16 cellular contexts compared by ENCODE assay signal in genomic region chr9:96638606-96639364, GRCh38.
"Had no signal": no experiment of that assay in that cellular context is flagged by ENCODE, and none has a peak within 500 bp of the region (broad histone marks: within the 10 kb centered on the region; RNA-seq: fewer than 3 reads in every experiment).

No MANE protein-coding gene starts in this region.

- H3K27ac ChIP-seq: dorsolateral prefrontal cortex, right atrium auricular region had no signal

- H3K27ac Mint-ChIP-seq: activated naive CD8-positive, alpha-beta T cell treated with anti-CD3 and anti-CD28 coated beads, Interleukin-2, amount 50 U/mL, for 24 hours; activated T-helper 17 cell treated with anti-CD3 and anti-CD28 coated beads, Interleukin-2, amount 50 U/mL, for 72 hours; endodermal cell; natural killer cell treated with Interleukin-12 subunit alpha and Interleukin-12 subunit beta and Interleukin-15 and Interleukin-18, amount 100 ng/mL, for 72 hours; type B pancreatic cell had no signal

- H3K4me3 ChIP-seq: dorsolateral prefrontal cortex, right atrium auricular region had no signal

- H3K27me3 ChIP-seq: dorsolateral prefrontal cortex, right atrium auricular region had no signal

- H3K27me3 Mint-ChIP-seq: type B pancreatic cell had no signal

- H3K4me3 Mint-ChIP-seq: activated naive CD8-positive, alpha-beta T cell treated with anti-CD3 and anti-CD28 coated beads, Interleukin-2, amount 50 U/mL, for 24 hours; activated T-helper 17 cell treated with anti-CD3 and anti-CD28 coated beads, Interleukin-2, amount 50 U/mL, for 72 hours; endodermal cell; natural killer cell treated with Interleukin-12 subunit alpha and Interleukin-12 subunit beta and Interleukin-15 and Interleukin-18, amount 100 ng/mL, for 72 hours; type B pancreatic cell had no signal

- H3K4me1 Mint-ChIP-seq: activated naive CD8-positive, alpha-beta T cell treated with anti-CD3 and anti-CD28 coated beads, Interleukin-2, amount 50 U/mL, for 24 hours; activated T-helper 17 cell treated with anti-CD3 and anti-CD28 coated beads, Interleukin-2, amount 50 U/mL, for 72 hours; endodermal cell had no signal

- H3K4me1 ChIP-seq: right atrium auricular region had no signal

- H3K36me3 Mint-ChIP-seq: natural killer cell treated with Interleukin-12 subunit alpha and Interleukin-12 subunit beta and Interleukin-15 and Interleukin-18, amount 100 ng/mL, for 72 hours; type B pancreatic cell had no signal

- H3K9me3 ChIP-seq: right atrium auricular region had no signal

- H3K9me3 Mint-ChIP-seq: activated naive CD8-positive, alpha-beta T cell treated with anti-CD3 and anti-CD28 coated beads, Interleukin-2, amount 50 U/mL, for 24 hours; activated T-helper 17 cell treated with anti-CD3 and anti-CD28 coated beads, Interleukin-2, amount 50 U/mL, for 72 hours; endodermal cell; natural killer cell treated with Interleukin-12 subunit alpha and Interleukin-12 subunit beta and Interleukin-15 and Interleukin-18, amount 100 ng/mL, for 72 hours; type B pancreatic cell had no signal

- ATAC-seq: activated naive CD8-positive, alpha-beta T cell treated with anti-CD3 and anti-CD28 coated beads, Interleukin-2, amount 50 U/mL, for 24 hours; activated T-helper 17 cell treated with anti-CD3 and anti-CD28 coated beads, Interleukin-2, amount 50 U/mL, for 72 hours; natural killer cell treated with Interleukin-12 subunit alpha and Interleukin-12 subunit beta and Interleukin-15 and Interleukin-18, amount 100 ng/mL, for 72 hours had no signal

- DNase-seq: activated CD4-positive, CD25-positive, alpha-beta regulatory T cell treated with anti-CD3 and anti-CD28 coated beads, Interleukin-2, amount 50 U/mL, for 72 hours; activated naive CD4-positive, alpha-beta T cell treated with Interleukin-2 at 50 U/mL for 16 hours; activated naive CD8-positive, alpha-beta T cell treated with anti-CD3 and anti-CD28 coated beads, Interleukin-2, amount 50 U/mL, for 24 hours; dorsolateral prefrontal cortex; endodermal cell; glutamatergic neuron; nucleus accumbens; small intestine; stimulated activated CD4-positive, alpha-beta T cell treated with anti-CD3 and anti-CD28 coated beads, Interleukin-4, amount 100 ng/mL, for 24 hours; stimulated activated naive CD4-positive, alpha-beta T cell treated with Interleukin-2 at 50 U/mL for 16 hours; substantia nigra; T1000 had no signal
